In genomic region chr3:179076243-179077027, GRCh38 we compare ENCODE assay signal across 1 cellular context.
A peak's percentile ranks its signal among the peaks of the same experiment; 100 is the strongest.
TF ChIP-seq lines count a peak whose summit lies in the region.

No MANE protein-coding gene starts in this region.

TF ChIP-seq in GM12878, 131 proteins besides CTCF, POLR2A, EP300 and RAD21 (continued from another document):
- 0 out of 2 replicates have a peak, but pooled peaks have one; percentile 38 for TF ChIP-seq ATF2 (IDR thresholded peaks at IDR 0.05; ENCODE audit: low read length)
- TF ChIP-seq IKZF2 (IDR thresholded peaks at IDR 0.05) = peak; percentile 62 to 66
- TF ChIP-seq SIX5 (IDR thresholded peaks at IDR 0.05; ENCODE audit: low read depth, low read length, severe bottlenecking) = no peak
- no peak for TF ChIP-seq RFX5 (IDR thresholded peaks at IDR 0.05; ENCODE audit: low read depth, low read length)
- TF ChIP-seq POLR2AphosphoS2 (IDR thresholded peaks at IDR 0.05; ENCODE audit: low read depth, low read length) = no peak
- no peak for TF ChIP-seq TBL1XR1 (IDR thresholded peaks at IDR 0.05; ENCODE audit: low read depth, low read length)
- peak; percentile 46; the same call in 1 of the 2 replicates for TF ChIP-seq RUNX3 (IDR thresholded peaks at IDR 0.05; ENCODE audit: low read length)
- TF ChIP-seq NFIC (IDR thresholded peaks at IDR 0.05; ENCODE audit: low read depth, low read length) = 0 out of 2 replicates have a peak, but pooled peaks have one; percentile 42
- TF ChIP-seq EED (IDR thresholded peaks at IDR 0.05; ENCODE audit: low read depth) = peak; percentile 71; the same call in 1 of the 2 replicates
- no peak for TF ChIP-seq ZNF207 (IDR thresholded peaks at IDR 0.05; ENCODE audit: borderline replicate concordance)
- no peak for TF ChIP-seq CHD1 (IDR thresholded peaks at IDR 0.05; ENCODE audit: low read depth, low read length)
- no peak for TF ChIP-seq SPI1 (IDR thresholded peaks at IDR 0.05; ENCODE audit: borderline replicate concordance, insufficient read depth, low read depth, low read length)
- no peak for TF ChIP-seq CUX1 (IDR thresholded peaks at IDR 0.05; ENCODE audit: insufficient replicate concordance, low read depth, low read length)
- TF ChIP-seq TCF12 (IDR thresholded peaks at IDR 0.05; ENCODE audit: low read depth, low read length) = peak; percentile 64; the same call in 1 of the 2 replicates
- no peak for TF ChIP-seq ZNF592 (IDR thresholded peaks at IDR 0.05)
- no peak for TF ChIP-seq SMARCA5 (IDR thresholded peaks at IDR 0.05)
- peak; percentile 55; the same call in 1 of the 2 replicates for TF ChIP-seq FOXM1 (IDR thresholded peaks at IDR 0.05; ENCODE audit: low read depth, low read length)
